Comparison of ENCODE assay signal across 14 cellular contexts in genomic region chr2:19048593-19049264, GRCh38.
A peak's percentile ranks its signal among the peaks of the same experiment; 100 is the strongest.
DNase-seq lines count a peak whose midpoint lies in the region; FAIRE-seq and TF ChIP-seq lines count a peak whose summit lies in the region.
"Had no signal": no experiment of that assay in that cellular context is flagged by ENCODE, and none has a peak within 500 bp of the region (broad histone marks: within the 10 kb centered on the region; RNA-seq: fewer than 3 reads in every experiment).

No MANE protein-coding gene starts in this region.

- DNase-seq in DMS153 treated with DMSO at 0.1 percent for 48 hours (lab: John Stamatoyannopoulos, UW; ENCODE audit: unreplicated experiment) (peak; percentile 90), NCI-H2029 treated with DMSO at 0.1 percent for 48 hours (lab: John Stamatoyannopoulos, UW) (peak; percentile 92), choroid plexus epithelial cell (ENCODE audit: low read depth) (peak; percentile 27), osteocyte (ENCODE audit: extremely low spot score, unreplicated experiment) (no peak), frontal cortex (ENCODE audit: low spot score in 2 of 2) (no peak), mesendoderm (no peak)
- DNase-seq in activated CD4-positive, alpha-beta T cell treated with anti-CD3 and anti-CD28 coated beads, Interleukin-2, amount 50 U/mL, for 48 hours, result no peak
- DNase-seq: CD4-positive, CD25-positive, alpha-beta regulatory T cell; NCI-H2227 treated with DMSO at 0.1 percent for 48 hours; stimulated activated CD8-positive, alpha-beta memory T cell treated with anti-CD3 and anti-CD28 coated beads, Interleukin-4, amount 100 ng/mL, for 48 hours had no signal

- H3K27ac ChIP-seq in mesendoderm (ENCODE audit: low read depth, low read length), result no peak overlapping the region
- H3K27ac ChIP-seq: neural progenitor cell, SJSA1 had no signal

- no peak overlapping the region for H3K56ac ChIP-seq in mesendoderm (ENCODE audit: low read length)

- H3K4me1 Mint-ChIP-seq in nephron, result peaks cover 60% of the 10 kb centered on the region
- peaks cover 8% of the 10 kb centered on the region for H3K4me1 Mint-ChIP-seq in osteocyte (ENCODE audit: unreplicated experiment)
- H3K4me1 Mint-ChIP-seq: CD4-positive, CD25-positive, alpha-beta regulatory T cell; neural progenitor cell had no signal

- no peak overlapping the region for H3K4me3 ChIP-seq in choroid plexus epithelial cell (ENCODE audit: low read depth, low read length)
- no peak overlapping the region for H3K4me3 ChIP-seq in mesendoderm (ENCODE audit: low read length)
- H3K4me3 ChIP-seq: HAP-1, neural progenitor cell, SJSA1 had no signal

- H2BK15ac ChIP-seq in mesendoderm (replicated peaks; ENCODE audit: low read depth), result no peak overlapping the region

- no peak overlapping the region for H4K5ac ChIP-seq in mesendoderm (ENCODE audit: low read length)

- no peak overlapping the region for H3K18ac ChIP-seq in mesendoderm (ENCODE audit: low read length)

- no peaks in the 10 kb centered on the region for H3K79me1 ChIP-seq in mesendoderm (ENCODE audit: low read length)

- no peak overlapping the region for H4K8ac ChIP-seq in mesendoderm (ENCODE audit: low read depth, low read length)

- H3K9me3 Mint-ChIP-seq in nephron (no peaks in the 10 kb centered on the region), osteocyte (ENCODE audit: unreplicated experiment) (no peaks in the 10 kb centered on the region)
- H3K9me3 Mint-ChIP-seq: neural progenitor cell had no signal

- H3K27ac Mint-ChIP-seq in nephron (peak overlapping the region; percentile 87 to 92 (median 90)), osteocyte (ENCODE audit: unreplicated experiment) (no peak overlapping the region)
- H3K27ac Mint-ChIP-seq: CD4-positive, CD25-positive, alpha-beta regulatory T cell; neural progenitor cell had no signal

- no peaks in the 10 kb centered on the region for H3K36me3 Mint-ChIP-seq in nephron (ENCODE audit: low read depth)
- H3K36me3 Mint-ChIP-seq in osteocyte (ENCODE audit: unreplicated experiment), result peaks cover 3% of the 10 kb centered on the region
- H3K36me3 Mint-ChIP-seq: CD4-positive, CD25-positive, alpha-beta regulatory T cell; neural progenitor cell had no signal

- no peak overlapping the region for H2BK120ac ChIP-seq in mesendoderm (ENCODE audit: low read depth, low read length)

- H3K4me3 Mint-ChIP-seq in nephron (peak overlapping the region in 1 of 3 experiments; percentile 7), osteocyte (ENCODE audit: unreplicated experiment) (no peak overlapping the region)
- H3K4me3 Mint-ChIP-seq: CD4-positive, CD25-positive, alpha-beta regulatory T cell; neural progenitor cell had no signal

- whole genome bisulfite sequencing in mesendoderm (ENCODE audit: extremely low coverage, insufficient coverage, low lambda C conversion rate), result no CpG with 5 or more reads among the region's 5 CpGs

- H3K27me3 Mint-ChIP-seq in nephron (ENCODE audit: low read depth) (no peaks in the 10 kb centered on the region), osteocyte (ENCODE audit: unreplicated experiment) (no peaks in the 10 kb centered on the region)
- H3K27me3 Mint-ChIP-seq: CD4-positive, CD25-positive, alpha-beta regulatory T cell had no signal

- no peak overlapping the region for H3K9ac ChIP-seq in mesendoderm (ENCODE audit: low read length)
- H3K9ac ChIP-seq: neural progenitor cell had no signal

- H3K79me2 ChIP-seq in mesendoderm (ENCODE audit: control insufficient read depth, insufficient read depth, low read length), result no peaks in the 10 kb centered on the region

- no peak overlapping the region for H3K4me2 ChIP-seq in mesendoderm (ENCODE audit: low read length)
- H3K4me2 ChIP-seq: neural progenitor cell had no signal

- no peak overlapping the region for H3K23ac ChIP-seq in mesendoderm (ENCODE audit: low read length)

- TF ChIP-seq CTCF in choroid plexus epithelial cell (conservative IDR thresholded peaks at IDR 0.05; ENCODE audit: low read depth, low read length), result no peak
- TF ChIP-seq CTCF in nephron (IDR thresholded peaks at IDR 0.05; ENCODE audit: unreplicated experiment in 3 of 3), result no peak
- no peak for TF ChIP-seq CTCF in osteocyte (IDR thresholded peaks at IDR 0.05)

- no peaks in the 10 kb centered on the region for H3K36me3 ChIP-seq in mesendoderm (ENCODE audit: control insufficient read depth, insufficient read depth, low read length)
- H3K36me3 ChIP-seq: HAP-1, neural progenitor cell, SJSA1 had no signal

- H3K4ac ChIP-seq in mesendoderm (ENCODE audit: low read depth, low read length), result no peak overlapping the region

- H3K27me3 ChIP-seq in mesendoderm (ENCODE audit: insufficient read depth, low read length, poor library complexity), result no peaks in the 10 kb centered on the region
- H3K27me3 ChIP-seq: neural progenitor cell, SJSA1 had no signal

- no peak for FAIRE-seq in frontal cortex (lab: Jason Lieb, UNC)

- H2AK5ac ChIP-seq in mesendoderm (ENCODE audit: low read length), result no peak overlapping the region

- H2BK5ac ChIP-seq in mesendoderm (ENCODE audit: low read length), result no peak overlapping the region

- no peaks in the 10 kb centered on the region for H3K4me1 ChIP-seq in mesendoderm (ENCODE audit: control insufficient read depth, low read depth, low read length)
- H3K4me1 ChIP-seq: HAP-1, neural progenitor cell had no signal

Comparison
In these comparisons a context has a peak if more than half of its experiments do, and no peak if none do; other contexts are left out.
1. DNase-seq: peak in DMS153 treated with DMSO at 0.1 percent for 48 hours (single experiment), NCI-H2029 treated with DMSO at 0.1 percent for 48 hours (single experiment) and choroid plexus epithelial cell (single experiment); none in osteocyte (single experiment), frontal cortex (0 of 2), mesendoderm (single experiment) and activated CD4-positive, alpha-beta T cell treated with anti-CD3 and anti-CD28 coated beads, Interleukin-2, amount 50 U/mL, for 48 hours (0 of 2).